In genomic region chr9:134367796-134368490, GRCh38 we compare ENCODE assay signal across 14 cellular contexts. TPM values are rescaled to one million over a fixed set of nuclear protein-coding genes. Genes with fewer than 3 reads are reported as not detected.
DNase-seq lines count a peak whose midpoint lies in the region; ATAC-seq and TF ChIP-seq lines count a peak whose summit lies in the region.
"Had no signal": no experiment of that assay in that cellular context is flagged by ENCODE, and none has a peak within 500 bp of the region (broad histone marks: within the 10 kb centered on the region; RNA-seq: fewer than 3 reads in every experiment).

No MANE protein-coding gene starts in this region.

- H3K36me3 Mint-ChIP-seq in nephron (ENCODE audit: low read depth) = no peaks in the 10 kb centered on the region
- H3K36me3 Mint-ChIP-seq: memory B cell had no signal

- peak overlapping the region; percentile 67 to 72 (median 70) for H3K27ac Mint-ChIP-seq in nephron
- H3K27ac Mint-ChIP-seq: memory B cell had no signal

- intact Hi-C loops in adrenal gland (cut with DNase I) = no loop called here

- H3K9me2 ChIP-seq in MM.1S (replicated peaks; ENCODE audit: insufficient read depth, low read length) = no peaks in the 10 kb centered on the region

- no peaks in the 10 kb centered on the region for H3K9me3 Mint-ChIP-seq in nephron
- H3K9me3 Mint-ChIP-seq: memory B cell had no signal

- ATAC-seq in HG03439 (IDR thresholded peaks at IDR 0.05; ENCODE audit: unreplicated experiment) = no peak
- ATAC-seq: PC-3 had no signal

- H3K4me2 ChIP-seq in BLaER1 (peak overlapping the region; percentile 24; the same call in 1 of the 2 replicates), MM.1S (ENCODE audit: low read depth, low read length) (peak overlapping the region; percentile 11; the same call in 1 of the 2 replicates)

- no peaks in the 10 kb centered on the region for H3K27me3 ChIP-seq in BLaER1
- no peaks in the 10 kb centered on the region for H3K27me3 ChIP-seq in MM.1S (replicated peaks; ENCODE audit: insufficient read depth, low read length)
- H3K27me3 ChIP-seq in adrenal gland = no peaks in the 10 kb centered on the region
- H3K27me3 ChIP-seq: right atrium auricular region had no signal

- H3K4me1 ChIP-seq in BLaER1 (peaks cover 94% of the 10 kb centered on the region), MM.1S (ENCODE audit: low read length) (no peaks in the 10 kb centered on the region), adrenal gland (replicated peaks in 1 of 2) (peaks cover 66 to 79% of the 10 kb centered on the region in 2 donors)

- TF ChIP-seq POLR2A in adrenal gland (IDR thresholded peaks at IDR 0.05) = no peak

- H3K4me3 ChIP-seq in BLaER1 (no peak overlapping the region), MM.1S (ENCODE audit: low read length) (no peak overlapping the region), adrenal gland (no peak overlapping the region)
- H3K4me3 ChIP-seq: right atrium auricular region had no signal

- no peak overlapping the region for H3K4me3 Mint-ChIP-seq in nephron
- H3K4me3 Mint-ChIP-seq: memory B cell had no signal

- no peak overlapping the region for H3K27ac ChIP-seq in BLaER1
- H3K27ac ChIP-seq in MM.1S (ENCODE audit: low read length) = peak overlapping the region; percentile 21; the same call in 1 of the 2 replicates
- H3K27ac ChIP-seq in adrenal gland = peak overlapping the region in 4 of 5 donors; percentile 25 to 96 (median 93)

- no peaks in the 10 kb centered on the region for H3K79me2 ChIP-seq in MM.1S (ENCODE audit: low read length)

- WGBS in adrenal gland, 4 donors = 10 to 55% (median 47%) methylated on average over 4 to 19 of the region's 19 CpGs

- DNase-seq in MM.1S = peak; percentile 63
- DNase-seq in adrenal gland = peak in 6 of 7 donors; percentile 64 to 80 (median 71)
- DNase-seq in cerebellum (ENCODE audit: low spot score) = no peak
- no peak for DNase-seq in stimulated activated CD4-positive, alpha-beta T cell treated with anti-CD3 and anti-CD28 coated beads, Interleukin-1b, Interleukin-23, amount 100 ng/mL, for 48 hours
- no peak for DNase-seq in LoVo (ENCODE audit: low spot score)
- DNase-seq: anterior cingulate cortex; effector memory CD4-positive, alpha-beta T cell; GDM1; PC-3 had no signal

- H3K36me3 ChIP-seq in BLaER1 = peaks cover 3% of the 10 kb centered on the region; the same call in 1 of the 2 replicates
- no peaks in the 10 kb centered on the region for H3K36me3 ChIP-seq in MM.1S (replicated peaks; ENCODE audit: insufficient read depth, low read length)
- no peaks in the 10 kb centered on the region for H3K36me3 ChIP-seq in adrenal gland (replicated peaks in 1 of 2)
- H3K36me3 ChIP-seq: right atrium auricular region had no signal

- no peak overlapping the region for H3K9ac ChIP-seq in BLaER1
- no peak overlapping the region for H3K9ac ChIP-seq in MM.1S (ENCODE audit: low read length)

- H3K4me1 Mint-ChIP-seq in nephron = peaks cover 40% of the 10 kb centered on the region

- H4K20me1 ChIP-seq in BLaER1 (peaks cover 99% of the 10 kb centered on the region), MM.1S (ENCODE audit: insufficient read depth, low read length) (no peaks in the 10 kb centered on the region)

- no peaks in the 10 kb centered on the region for H3K9me3 ChIP-seq in BLaER1
- H3K9me3 ChIP-seq in MM.1S (replicated peaks; ENCODE audit: insufficient read depth, low read length) = no peaks in the 10 kb centered on the region
- H3K9me3 ChIP-seq in adrenal gland (replicated peaks in 1 of 3) = no peaks in the 10 kb centered on the region
- H3K9me3 ChIP-seq: right atrium auricular region had no signal

- no peak overlapping the region for H2AFZ ChIP-seq in MM.1S (ENCODE audit: low read length)

- TF ChIP-seq CTCF in MM.1S (IDR thresholded peaks at IDR 0.05; ENCODE audit: low read length) = no peak
- no peak for TF ChIP-seq CTCF in adrenal gland (IDR thresholded peaks at IDR 0.05)
- no peak for TF ChIP-seq CTCF in nephron (IDR thresholded peaks at IDR 0.05; ENCODE audit: unreplicated experiment in 3 of 3)

- no peaks in the 10 kb centered on the region for H3F3A ChIP-seq in MM.1S (ENCODE audit: insufficient read depth, low read length)

- H3K27me3 Mint-ChIP-seq in nephron (ENCODE audit: low read depth) = no peaks in the 10 kb centered on the region

RNA-seq across cellular contexts. Expression of gene RXRA, which starts 41.7 kb away (rescaled TPM):
- total RNA-seq in adrenal gland (100 to 1,000 TPM in 4 of 8 donors, 10 to 100 TPM in 4; 64.2 to 114 (median 94.7) TPM), cerebellum (5.7 TPM)
- polyA plus RNA-seq in adrenal gland = 10 to 100 TPM; 16.1 to 72.9 (median 31.6) TPM

Comparison
In these comparisons a context has a peak if more than half of its experiments do, and no peak if none do; other contexts are left out.
1. DNase-seq: peak in MM.1S (single experiment) and adrenal gland (6 of 7); none in cerebellum (single experiment), stimulated activated CD4-positive, alpha-beta T cell treated with anti-CD3 and anti-CD28 coated beads, Interleukin-1b, Interleukin-23, amount 100 ng/mL, for 48 hours (single experiment) and LoVo (single experiment).